Comparison of ENCODE assay signal across 9 cellular contexts in the genomic region with DNA sequence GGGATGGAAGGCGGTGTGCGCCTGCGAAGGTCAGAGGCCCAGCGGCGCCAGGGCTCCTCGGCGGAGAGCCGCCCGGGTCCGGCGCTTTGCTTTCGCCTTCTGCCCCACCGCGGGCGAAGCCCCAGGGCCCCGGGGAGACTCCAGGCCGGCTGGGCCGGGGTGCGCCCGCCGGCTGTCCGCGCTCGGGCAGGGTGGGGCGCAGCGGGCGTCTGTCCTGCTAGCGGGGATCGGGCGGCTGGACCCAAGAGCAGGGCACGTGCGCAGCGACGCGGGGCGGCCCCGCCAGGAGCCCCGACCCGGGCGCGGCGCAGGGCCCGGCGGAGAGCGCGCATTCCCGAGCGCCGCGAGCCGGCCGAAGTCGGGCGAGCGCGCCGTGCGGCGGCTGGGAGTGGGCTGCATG. TPM values are rescaled to one million over a fixed set of nuclear protein-coding genes. Genes with fewer than 3 reads are reported as not detected.
DNase-seq lines count a peak whose midpoint lies in the region; ATAC-seq, FAIRE-seq and TF ChIP-seq lines count a peak whose summit lies in the region.
"Had no signal": no experiment of that assay in that cellular context is flagged by ENCODE, and none has a peak within 500 bp of the region (broad histone marks: within the 10 kb centered on the region; RNA-seq: fewer than 3 reads in every experiment).

No MANE protein-coding gene starts in this region.

- H3K9me3 ChIP-seq in astrocyte (ENCODE audit: insufficient read depth, low read depth, low read length) (no peaks in the 10 kb centered on the region), left lung (no peaks in the 10 kb centered on the region)
- H3K9me3 ChIP-seq in CD4-positive, alpha-beta T cell (ENCODE audit: control insufficient read depth, low read length): no peaks in the 10 kb centered on the region

- H3K4me3 ChIP-seq in astrocyte (ENCODE audit: insufficient read depth, low read depth, low read length): peak overlapping the region; percentile 50
- peak overlapping the region; percentile 11 to 43 for H3K4me3 ChIP-seq in left lung

- no peak overlapping the region for H3K27ac Mint-ChIP-seq in astrocyte (ENCODE audit: unreplicated experiment)
- no peak overlapping the region for H3K27ac Mint-ChIP-seq in activated CD4-positive, alpha-beta memory T cell treated with anti-CD3 and anti-CD28 coated beads for 36 hours
- H3K27ac Mint-ChIP-seq in CD4-positive, alpha-beta T cell: no peak overlapping the region

- no peaks in the 10 kb centered on the region for H3K36me3 Mint-ChIP-seq in astrocyte (ENCODE audit: low read depth, unreplicated experiment)
- no peaks in the 10 kb centered on the region for H3K36me3 Mint-ChIP-seq in activated CD4-positive, alpha-beta memory T cell treated with anti-CD3 and anti-CD28 coated beads for 36 hours
- H3K36me3 Mint-ChIP-seq in CD4-positive, alpha-beta T cell (ENCODE audit: low read depth): no peaks in the 10 kb centered on the region

- peak; percentile 43 for DNase-seq in 8988T
- DNase-seq in astrocyte (ENCODE audit: low read depth): no peak
- DNase-seq in left lung: no peak
- DNase-seq in activated CD4-positive, alpha-beta memory T cell treated with anti-CD3 and anti-CD28 coated beads for 36 hours: no peak
- DNase-seq in activated CD4-positive, CD25-positive, alpha-beta regulatory T cell treated with anti-CD3 and anti-CD28 coated beads, Interleukin-2, amount 50 U/mL, for 72 hours: no peak
- no peak for DNase-seq in CD4-positive, alpha-beta T cell
- no peak for DNase-seq in putamen (ENCODE audit: low spot score)

- H3K9me3 Mint-ChIP-seq in astrocyte (ENCODE audit: unreplicated experiment): peaks cover 2% of the 10 kb centered on the region
- H3K9me3 Mint-ChIP-seq in activated CD4-positive, alpha-beta memory T cell treated with anti-CD3 and anti-CD28 coated beads for 36 hours: no peaks in the 10 kb centered on the region
- H3K9me3 Mint-ChIP-seq in CD4-positive, alpha-beta T cell: no peaks in the 10 kb centered on the region

- H3K9ac ChIP-seq in astrocyte (ENCODE audit: low read length): peak overlapping the region; percentile 18

- H3K36me3 ChIP-seq in astrocyte (ENCODE audit: insufficient read depth, low read length): no peaks in the 10 kb centered on the region
- no peaks in the 10 kb centered on the region for H3K36me3 ChIP-seq in left lung

- TF ChIP-seq CTCF in astrocyte (IDR thresholded peaks at IDR 0.05; ENCODE audit: insufficient read depth, low read depth, low read length): no peak
- TF ChIP-seq CTCF in left lung (IDR thresholded peaks at IDR 0.05): no peak
- no peak for TF ChIP-seq CTCF in CD4-positive, alpha-beta T cell (IDR thresholded peaks at IDR 0.05)

- peaks cover 84% of the 10 kb centered on the region for H3K27me3 Mint-ChIP-seq in astrocyte (ENCODE audit: low read depth, unreplicated experiment)
- peaks cover 61% of the 10 kb centered on the region for H3K27me3 Mint-ChIP-seq in activated CD4-positive, alpha-beta memory T cell treated with anti-CD3 and anti-CD28 coated beads for 36 hours
- peaks cover 82% of the 10 kb centered on the region for H3K27me3 Mint-ChIP-seq in CD4-positive, alpha-beta T cell

- H3K4me1 ChIP-seq in astrocyte (ENCODE audit: insufficient read depth, low read length) (peaks cover 6% of the 10 kb centered on the region), left lung (peaks cover 0 to 22% of the 10 kb centered on the region in 2 donors)

- H4K20me1 ChIP-seq in astrocyte (ENCODE audit: insufficient read depth, low read length): peaks cover 5% of the 10 kb centered on the region

- ATAC-seq in GM21381 (IDR thresholded peaks at IDR 0.05; ENCODE audit: unreplicated experiment): peak; percentile 24
- peak; percentile 35 for ATAC-seq in left lung
- no peak for ATAC-seq in CD4-positive, alpha-beta T cell (ENCODE audit: poor library complexity)

- peaks cover 26% of the 10 kb centered on the region for H3K27me3 ChIP-seq in astrocyte (ENCODE audit: insufficient read depth, low read length)
- H3K27me3 ChIP-seq in left lung: peaks cover 25 to 94% of the 10 kb centered on the region in 2 donors
- peaks cover 59% of the 10 kb centered on the region for H3K27me3 ChIP-seq in CD4-positive, alpha-beta T cell (ENCODE audit: control insufficient read depth, insufficient read depth, low read length)

- H2AFZ ChIP-seq in astrocyte (ENCODE audit: low read depth, low read length): peak overlapping the region; percentile 26

- FAIRE-seq in astrocyte (lab: Jason Lieb, UNC): no peak

- no peak overlapping the region for H3K27ac ChIP-seq in astrocyte (ENCODE audit: low read depth, low read length)
- H3K27ac ChIP-seq in left lung: no peak overlapping the region
- H3K27ac ChIP-seq in CD4-positive, alpha-beta T cell (ENCODE audit: low read depth, low read length): no peak overlapping the region

- CTCF ChIA-PET in activated CD4-positive, alpha-beta memory T cell treated with anti-CD3 and anti-CD28 coated beads for 36 hours (lab: Charles Lee): interaction anchor here (0.6 kb wide), 1 partner anchor 384 kb away, joined by 4 read pairs; no protein-coding TSS in a partner anchor
- CTCF ChIA-PET in CD4-positive, alpha-beta T cell (lab: Charles Lee): no interaction called here

- H3K4me1 Mint-ChIP-seq in astrocyte (ENCODE audit: low read depth, unreplicated experiment): no peaks in the 10 kb centered on the region
- peaks cover 9% of the 10 kb centered on the region for H3K4me1 Mint-ChIP-seq in activated CD4-positive, alpha-beta memory T cell treated with anti-CD3 and anti-CD28 coated beads for 36 hours (ENCODE audit: low read depth)
- no peaks in the 10 kb centered on the region for H3K4me1 Mint-ChIP-seq in CD4-positive, alpha-beta T cell (ENCODE audit: low read depth)

- H3K4me2 ChIP-seq in astrocyte (ENCODE audit: low read length): peak overlapping the region; percentile 85

- POLR2A ChIA-PET in activated CD4-positive, alpha-beta memory T cell treated with anti-CD3 and anti-CD28 coated beads for 36 hours (lab: Charles Lee): no interaction called here
- POLR2A ChIA-PET in CD4-positive, alpha-beta T cell (lab: Charles Lee): no interaction called here

- peak overlapping the region; percentile 75 for H3K4me3 Mint-ChIP-seq in astrocyte (ENCODE audit: unreplicated experiment)
- no peak overlapping the region for H3K4me3 Mint-ChIP-seq in activated CD4-positive, alpha-beta memory T cell treated with anti-CD3 and anti-CD28 coated beads for 36 hours
- no peak overlapping the region for H3K4me3 Mint-ChIP-seq in CD4-positive, alpha-beta T cell

- H3K79me2 ChIP-seq in astrocyte (ENCODE audit: insufficient read depth, low read length): peaks cover 13% of the 10 kb centered on the region

- intact Hi-C loops in left lung (cut with DNase I): no loop called here
- intact Hi-C loops in activated CD4-positive, alpha-beta memory T cell treated with anti-CD3 and anti-CD28 coated beads for 36 hours (cut with micrococcal nuclease): no loop called here
- intact Hi-C loops in CD4-positive, alpha-beta T cell (cut with DNase I, micrococcal nuclease): no loop called here

RNA-seq across cellular contexts. Expression of a gene that starts 0.6 kb away (rescaled TPM):
- total RNA-seq in astrocyte (0.55 and 0.95 TPM in 2 replicates), left lung (10 to 100 TPM; 13.7 to 17.5 TPM)
- not detected for total RNA-seq in activated CD4-positive, alpha-beta memory T cell treated with anti-CD3 and anti-CD28 coated beads for 36 hours
- not detected for total RNA-seq in CD4-positive, alpha-beta T cell
- total RNA-seq: T-helper 1 cell treated with Interleukin-12 subunit alpha and Interleukin-12 subunit beta and Interleukin-4 antibody, amounts not matched to agents 30 ng/mL and 1 ng/mL, for 36 hours had no signal

RNA-seq across cellular contexts. Expression of a gene that starts 40.1 kb away (rescaled TPM):
- total RNA-seq in astrocyte (0.41 and 0.65 TPM in 2 replicates), left lung (10 to 100 TPM; 23.1 to 24.2 TPM)
- total RNA-seq in activated CD4-positive, alpha-beta memory T cell treated with anti-CD3 and anti-CD28 coated beads for 36 hours: under 1 TPM; 0.41 to 0.71 TPM
- total RNA-seq in CD4-positive, alpha-beta T cell: under 1 TPM; 0.60 to 0.73 TPM

Comparison
In these comparisons a context has a peak if more than half of its experiments do, and no peak if none do; other contexts are left out.
1. RNA of a gene that starts 40.1 kb away (total RNA-seq): 23.1 to 24.2 TPM in left lung; 0.60 to 0.73 TPM in CD4-positive, alpha-beta T cell, 0.41 to 0.71 TPM in activated CD4-positive, alpha-beta memory T cell treated with anti-CD3 and anti-CD28 coated beads for 36 hours and 0.41 to 0.65 TPM in astrocyte; every median in the first group is over 10 times any median in the second.